17 cellular contexts compared by ENCODE assay signal in the genomic region with DNA sequence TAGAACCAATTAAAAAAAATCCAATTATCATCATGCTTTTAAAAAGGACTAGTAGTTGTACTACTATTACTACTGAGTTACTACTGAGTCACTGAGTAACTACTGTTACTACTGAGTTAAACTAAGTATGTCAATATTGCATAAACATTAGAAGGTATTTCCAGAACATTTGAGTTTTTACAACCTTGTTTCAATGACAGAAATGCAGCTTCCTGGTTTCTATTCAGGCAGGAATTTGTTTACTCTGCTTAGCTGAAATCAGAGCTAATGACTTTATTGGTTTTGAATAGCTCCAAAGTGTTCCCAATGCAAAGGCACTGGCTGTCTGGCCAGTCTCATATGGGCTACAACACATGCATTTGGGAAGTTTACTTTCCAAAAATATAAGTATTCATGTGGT. TPM values are rescaled to one million over a fixed set of nuclear protein-coding genes. Genes with fewer than 3 reads are reported as not detected.
DNase-seq lines count a peak whose midpoint lies in the region; FAIRE-seq and TF ChIP-seq lines count a peak whose summit lies in the region.
"Had no signal": no experiment of that assay in that cellular context is flagged by ENCODE, and none has a peak within 500 bp of the region (broad histone marks: within the 10 kb centered on the region; RNA-seq: fewer than 3 reads in every experiment).

No MANE protein-coding gene starts in this region.

- H3K4me1 ChIP-seq in GM23248 (ENCODE audit: insufficient read depth) = peaks cover 12% of the 10 kb centered on the region

- H3K4me2 ChIP-seq in GM23248 (ENCODE audit: unreplicated experiment) = no peak overlapping the region

- H3K36me3 ChIP-seq in GM23248 (ENCODE audit: low read depth) = no peaks in the 10 kb centered on the region

- no peak overlapping the region for H3K9ac ChIP-seq in GM23248

- H3K79me2 ChIP-seq in GM23248 (ENCODE audit: insufficient read depth) = no peaks in the 10 kb centered on the region

- H3K9me3 ChIP-seq in GM23248 (ENCODE audit: low read depth) = no peaks in the 10 kb centered on the region

- no peak overlapping the region for H3K4me3 ChIP-seq in GM23248
- H3K4me3 ChIP-seq: GM12878, K562 had no signal

- DNase-seq in GM23248 = no peak
- peak; percentile 39 for DNase-seq in renal cortical epithelial cell (ENCODE audit: low read depth)
- no peak for DNase-seq in CD1c-positive myeloid dendritic cell (ENCODE audit: extremely low spot score)
- DNase-seq in NCI-H1092 treated with DMSO at 0.1 percent for 48 hours (lab: John Stamatoyannopoulos, UW) = no peak
- no peak for DNase-seq in NCI-H510A treated with DMSO at 0.1 percent for 48 hours (lab: John Stamatoyannopoulos, UW)
- DNase-seq: AML-193, DMS 273 treated with DMSO at 0.1 percent for 48 hours, GOT3, NCI-H1105 treated with DMSO at 0.1 percent for 48 hours, NCI-H1694, NCI-H226, NCI-H524 treated with DMSO at 0.1 percent for 48 hours had no signal

- in situ Hi-C loops in GM23248 (cut with MboI) = no loop called here

- H3K9me2 ChIP-seq in GM23248 (ENCODE audit: insufficient read depth) = no peaks in the 10 kb centered on the region

- no peak for TF ChIP-seq CTCF in VCaP (conservative IDR thresholded peaks at IDR 0.05)

- peak; percentile 98 for FAIRE-seq in islet of Langerhans (lab: Jason Lieb, UNC)
- FAIRE-seq: GM12878, K562 had no signal

- H3F3A ChIP-seq in GM23248 (ENCODE audit: insufficient read depth) = no peaks in the 10 kb centered on the region

- H3K27ac ChIP-seq in GM23248 (peak overlapping the region; percentile 21; the same call in 1 of the 2 replicates), VCaP (peak overlapping the region; percentile 52)
- H3K27ac ChIP-seq: C4-2B had no signal

- no peaks in the 10 kb centered on the region for H4K20me1 ChIP-seq in GM23248 (ENCODE audit: insufficient read depth)

- H3K27me3 ChIP-seq in GM23248 (replicated peaks; ENCODE audit: insufficient read depth) = no peaks in the 10 kb centered on the region

- no peak overlapping the region for H2AFZ ChIP-seq in GM23248

RNA-seq across cellular contexts. Expression of a gene that starts 12.1 kb away (rescaled TPM):
- total RNA-seq in GM23248 (2014; rRNA removed; shearing (Covaris generic)) = 5.4 and 6.2 TPM in 2 replicates
- 1.4 and 2.0 TPM in 2 replicates for polyA plus RNA-seq in GM23248 (2016; fragmentation: Nextera tagmentation; extraction: Ambion mirVana)
- total RNA-seq in renal cortical epithelial cell = 1.2 and 10.1 TPM in 2 replicates
- polyA plus RNA-seq: K562 had no signal
